Comparison of ENCODE assay signal across 14 cellular contexts in the genomic region with DNA sequence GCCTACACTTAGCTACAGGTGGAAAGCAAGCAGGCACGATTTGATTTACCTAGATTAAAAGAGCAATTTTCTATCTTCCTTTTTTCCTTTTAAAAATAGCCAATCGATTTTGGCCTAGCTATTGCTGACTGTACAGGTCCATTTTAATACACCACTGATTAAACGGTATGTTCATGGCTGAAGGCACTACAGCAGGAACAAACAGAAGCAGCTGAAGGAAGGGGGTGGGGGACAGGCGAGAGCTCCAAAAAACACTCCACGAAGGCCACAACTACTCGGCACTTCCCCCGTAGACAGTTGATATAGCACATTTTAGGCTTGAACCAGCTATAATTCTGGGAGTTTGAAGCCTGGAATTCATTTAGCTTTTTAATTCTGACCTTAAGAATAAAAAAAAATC.
DNase-seq lines count a peak whose midpoint lies in the region; ATAC-seq and TF ChIP-seq lines count a peak whose summit lies in the region.
"Had no signal": no experiment of that assay in that cellular context is flagged by ENCODE, and none has a peak within 500 bp of the region (broad histone marks: within the 10 kb centered on the region; RNA-seq: fewer than 3 reads in every experiment).

No MANE protein-coding gene starts in this region.

- TF ChIP-seq POLR2A in uterus (IDR thresholded peaks at IDR 0.05): no peak

- H3K9me3 ChIP-seq in left ventricle myocardium inferior (replicated peaks) (no peaks in the 10 kb centered on the region), SJCRH30 (replicated peaks) (no peaks in the 10 kb centered on the region), uterus (no peaks in the 10 kb centered on the region)
- no peaks in the 10 kb centered on the region for H3K9me3 ChIP-seq in effector memory CD4-positive, alpha-beta T cell (ENCODE audit: control insufficient read depth, low read length)
- H3K9me3 ChIP-seq: gastroesophageal sphincter, MG63 had no signal

- BruUV-seq in Calu3 (replicated peaks; lab: Mats Ljungman, UMichigan): no TSS peak

- no peak overlapping the region for H3K4me3 ChIP-seq in left ventricle myocardium inferior
- peak overlapping the region; percentile 25 for H3K4me3 ChIP-seq in SJCRH30
- H3K4me3 ChIP-seq in uterus: no peak overlapping the region
- H3K4me3 ChIP-seq in effector memory CD4-positive, alpha-beta T cell (ENCODE audit: insufficient read depth, low read depth, low read length, poor library complexity, severe bottlenecking): no peak overlapping the region
- H3K4me3 ChIP-seq: gastroesophageal sphincter had no signal

- no peaks in the 10 kb centered on the region for H3K36me3 ChIP-seq in left ventricle myocardium inferior
- H3K36me3 ChIP-seq in SJCRH30: no peaks in the 10 kb centered on the region
- H3K36me3 ChIP-seq in uterus: no peaks in the 10 kb centered on the region
- no peaks in the 10 kb centered on the region for H3K36me3 ChIP-seq in effector memory CD4-positive, alpha-beta T cell (ENCODE audit: control insufficient read depth, insufficient read depth, low read length)
- H3K36me3 ChIP-seq: gastroesophageal sphincter, MG63 had no signal

- ATAC-seq in left cardiac atrium (no peak), left lobe of liver (peak; percentile 60)
- ATAC-seq: gastroesophageal sphincter, left colon had no signal

- no peaks in the 10 kb centered on the region for H3K9me3 Mint-ChIP-seq in Calu3 (ENCODE audit: low read depth, unreplicated experiment)
- no peaks in the 10 kb centered on the region for H3K9me3 Mint-ChIP-seq in T-helper 2 cell treated with Interferon-gamma antibody and Interleukin-4, amounts not matched to agents 5 μg/mL and 100 μg/mL, for 36 hours

- peak overlapping the region; percentile 60 for H3K27ac ChIP-seq in left ventricle myocardium inferior (replicated peaks)
- H3K27ac ChIP-seq in SJCRH30: peak overlapping the region; percentile 52
- peak overlapping the region; percentile 28 to 44 for H3K27ac ChIP-seq in uterus
- H3K27ac ChIP-seq in effector memory CD4-positive, alpha-beta T cell (ENCODE audit: insufficient read depth, low read length, poor library complexity, severe bottlenecking): no peak overlapping the region

- no peaks in the 10 kb centered on the region for H3K27me3 Mint-ChIP-seq in Calu3 (ENCODE audit: unreplicated experiment)
- H3K27me3 Mint-ChIP-seq in T-helper 2 cell treated with Interferon-gamma antibody and Interleukin-4, amounts not matched to agents 5 μg/mL and 100 μg/mL, for 36 hours (ENCODE audit: low read depth): peaks cover 3% of the 10 kb centered on the region

- intact Hi-C loops in left ventricle myocardium inferior (cut with micrococcal nuclease): no loop called here
- intact Hi-C loops in left cardiac atrium (cut with DNase I): no loop called here
- intact Hi-C loops in uterus (cut with DNase I; ENCODE audit: low total_unique reads): no loop called here
- intact Hi-C loops in Calu3 (cut with micrococcal nuclease; ENCODE audit: unreplicated experiment): no loop called here

- H3K4me1 Mint-ChIP-seq in Calu3 (ENCODE audit: low read depth, unreplicated experiment): peaks cover 39% of the 10 kb centered on the region
- peaks cover 11% of the 10 kb centered on the region for H3K4me1 Mint-ChIP-seq in T-helper 2 cell treated with Interferon-gamma antibody and Interleukin-4, amounts not matched to agents 5 μg/mL and 100 μg/mL, for 36 hours (ENCODE audit: low read depth)

- CTCF ChIA-PET in Calu3 (lab: Charles Lee): interaction anchor here (0.6 to 1.3 kb wide), 4 partner anchors 9 to 800 kb away, joined by 3 to 4 read pairs (median 4); no protein-coding TSS in a partner anchor

- H3K27me3 ChIP-seq in left ventricle myocardium inferior (ENCODE audit: low read depth) (no peaks in the 10 kb centered on the region), SJCRH30 (no peaks in the 10 kb centered on the region), uterus (no peaks in the 10 kb centered on the region)
- no peaks in the 10 kb centered on the region for H3K27me3 ChIP-seq in effector memory CD4-positive, alpha-beta T cell (replicated peaks; ENCODE audit: control insufficient read depth, insufficient read depth, low read length, poor library complexity, severe bottlenecking)
- H3K27me3 ChIP-seq: gastroesophageal sphincter, MG63 had no signal

- no peaks in the 10 kb centered on the region for H3K36me3 Mint-ChIP-seq in Calu3 (ENCODE audit: insufficient read depth, unreplicated experiment)
- H3K36me3 Mint-ChIP-seq in T-helper 2 cell treated with Interferon-gamma antibody and Interleukin-4, amounts not matched to agents 5 μg/mL and 100 μg/mL, for 36 hours (ENCODE audit: low read depth): no peaks in the 10 kb centered on the region

- DNase-seq in left ventricle myocardium inferior: no peak
- DNase-seq in left cardiac atrium: no peak
- peak; percentile 61 to 76 for DNase-seq in SJCRH30
- DNase-seq in left lobe of liver (ENCODE audit: low spot score): no peak
- no peak for DNase-seq in uterus
- DNase-seq in Calu3: no peak
- DNase-seq in effector memory CD4-positive, alpha-beta T cell: no peak
- no peak for DNase-seq in T-helper 2 cell treated with Interferon-gamma antibody and Interleukin-4, amounts not matched to agents 5 μg/mL and 100 μg/mL, for 36 hours (ENCODE audit: low spot score)
- DNase-seq: activated T-cell treated with anti-CD3 and anti-CD28 coated beads, Interleukin-2, amount 50 U/mL, for 1 hour; AML-193; effector CD4-positive, alpha-beta T cell; left colon had no signal

- no peak overlapping the region for H3K4me3 Mint-ChIP-seq in Calu3 (ENCODE audit: low read depth, unreplicated experiment)
- H3K4me3 Mint-ChIP-seq in T-helper 2 cell treated with Interferon-gamma antibody and Interleukin-4, amounts not matched to agents 5 μg/mL and 100 μg/mL, for 36 hours: no peak overlapping the region

- H3K27ac Mint-ChIP-seq in Calu3 (ENCODE audit: unreplicated experiment): no peak overlapping the region
- no peak overlapping the region for H3K27ac Mint-ChIP-seq in T-helper 2 cell treated with Interferon-gamma antibody and Interleukin-4, amounts not matched to agents 5 μg/mL and 100 μg/mL, for 36 hours

- H3K4me1 ChIP-seq in left ventricle myocardium inferior (peaks cover 91% of the 10 kb centered on the region), SJCRH30 (peaks cover 11% of the 10 kb centered on the region), uterus (no peaks in the 10 kb centered on the region)
- no peaks in the 10 kb centered on the region for H3K4me1 ChIP-seq in effector memory CD4-positive, alpha-beta T cell (ENCODE audit: control insufficient read depth, insufficient read depth, low read length, poor library complexity, severe bottlenecking)

- TF ChIP-seq CTCF in left ventricle myocardium inferior (IDR thresholded peaks at IDR 0.05; ENCODE audit: borderline replicate concordance): no peak
- TF ChIP-seq CTCF in uterus (IDR thresholded peaks at IDR 0.05): no peak
- TF ChIP-seq CTCF in Calu3 (IDR thresholded peaks at IDR 0.05; ENCODE audit: unreplicated experiment): no peak

Comparison
In these comparisons a context has a peak if more than half of its experiments do, and no peak if none do; other contexts are left out.
1. DNase-seq: peak in SJCRH30 (2 of 2); none in left ventricle myocardium inferior (single experiment), left cardiac atrium (single experiment), left lobe of liver (single experiment), uterus (0 of 2), Calu3 (single experiment), effector memory CD4-positive, alpha-beta T cell (0 of 3) and T-helper 2 cell treated with Interferon-gamma antibody and Interleukin-4, amounts not matched to agents 5 μg/mL and 100 μg/mL, for 36 hours (single experiment).